ENCODE assay signal across 24 cellular contexts in genomic region chr6:43762410-43762768, GRCh38.
"Had no signal": no experiment of that assay in that cellular context is flagged by ENCODE, and none has a peak within 500 bp of the region (broad histone marks: within the 10 kb centered on the region; RNA-seq: fewer than 3 reads in every experiment).

No MANE protein-coding gene starts in this region.

- H3K9me3 ChIP-seq: esophagus squamous epithelium, heart right ventricle, psoas muscle, stomach, testis, tibial artery had no signal

- H2AFZ ChIP-seq: neural progenitor cell had no signal

- H3K27ac ChIP-seq: esophagus squamous epithelium, heart right ventricle, neural progenitor cell, psoas muscle, stomach, testis, tibial artery had no signal

- ATAC-seq: effector memory CD8-positive, alpha-beta T cell; heart right ventricle; natural killer cell; psoas muscle; right cardiac atrium; stimulated activated effector memory CD8-positive, alpha-beta T cell treated with anti-CD3 and anti-CD28 coated beads, Interleukin-12 subunit alpha, Interleukin-12 subunit beta, amount 100 ng/mL, for 72 hours had no signal

- H3K36me3 ChIP-seq: esophagus squamous epithelium, heart right ventricle, neural progenitor cell, stomach, tibial artery had no signal

- H3K4me1 ChIP-seq: esophagus squamous epithelium, psoas muscle, tibial artery had no signal

- H3K27me3 ChIP-seq: heart right ventricle, neural progenitor cell, stomach, testis had no signal

- H3K4me3 ChIP-seq: esophagus squamous epithelium, heart right ventricle, lung, neural progenitor cell, psoas muscle, stomach, testis, tibial artery had no signal

- DNase-seq: cortex of kidney; effector memory CD8-positive, alpha-beta T cell; erythroblast; esophagus squamous epithelium; foreskin melanocyte; glutamatergic neuron; heart right ventricle; hypothalamus; immature natural killer cell; islet precursor cell; natural killer cell; psoas muscle; right cardiac atrium; small intestine; stimulated activated CD4-positive, alpha-beta T cell treated with anti-CD3 and anti-CD28 coated beads, Interleukin-12 subunit alpha, Interleukin-12 subunit beta, amount 100 ng/mL, for 4 hours; stimulated activated CD4-positive, alpha-beta T cell treated with anti-CD3 and anti-CD28 coated beads, Interleukin-2, amount 100 ng/mL, for 24 hours; stimulated activated CD4-positive, alpha-beta T cell treated with anti-CD3 and anti-CD28 coated beads, Interleukin-4, amount 100 ng/mL, for 24 hours; stimulated activated naive CD4-positive, alpha-beta T cell treated with Interleukin-2 at 50 U/mL for 16 hours; stomach; testis had no signal

- H3K4me2 ChIP-seq: neural progenitor cell had no signal
